In genomic region chr4:168586926-168587325, GRCh38 we compare ENCODE assay signal across 17 cellular contexts.
A peak's percentile ranks its signal among the peaks of the same experiment; 100 is the strongest.
DNase-seq lines count a peak whose midpoint lies in the region; ATAC-seq and TF ChIP-seq lines count a peak whose summit lies in the region.
"Had no signal": no experiment of that assay in that cellular context is flagged by ENCODE, and none has a peak within 500 bp of the region (broad histone marks: within the 10 kb centered on the region; RNA-seq: fewer than 3 reads in every experiment).

No MANE protein-coding gene starts in this region.

- no peak for ATAC-seq in gastrocnemius medialis
- no peak for ATAC-seq in HG02798 (IDR thresholded peaks at IDR 0.05; ENCODE audit: poor library complexity, unreplicated experiment)
- ATAC-seq: stimulated activated memory B cell treated with anti-CD40 and anti-IgM and Interleukin-4, amounts not matched to agents 10 μg/mL and 1 μg/mL and 100 μg/mL, for 72 hours; WTC11 had no signal

- intact Hi-C loops in gastrocnemius medialis (cut with DNase I; ENCODE audit: low total_unique reads) (loop anchor here (5.0 kb wide), 1 partner anchor 245 kb away; no protein-coding TSS in a partner anchor), head of caudate nucleus (cut with DNase I) (no loop called here)

- H3K79me2 ChIP-seq in ACC112 (ENCODE audit: control insufficient read depth, insufficient read depth, low read length, unreplicated experiment) (no peaks in the 10 kb centered on the region), fibroblast of lung (ENCODE audit: control insufficient read depth, insufficient read depth, low read length) (no peaks in the 10 kb centered on the region)

- H3K4me3 ChIP-seq in ACC112 (ENCODE audit: low read depth, low read length) (peak overlapping the region; percentile 40), fibroblast of lung (replicated peaks in 1 of 4; ENCODE audit: control extremely low read depth in 1 of 4, insufficient read depth in 1 of 4, low read depth in 3 of 4, low read length in 4 of 4) (peak overlapping the region in 1 of 4 experiments; percentile 17), gastrocnemius medialis (no peak overlapping the region)
- H3K4me3 ChIP-seq: mucosa of descending colon, Peyer's patch had no signal

- no peak for TF ChIP-seq POLR2A in gastrocnemius medialis (IDR thresholded peaks at IDR 0.05)

- peak overlapping the region; percentile 57 for H2AFZ ChIP-seq in ACC112 (ENCODE audit: low read length, unreplicated experiment)
- H2AFZ ChIP-seq in fibroblast of lung (ENCODE audit: low read length), result no peak overlapping the region

- H4K20me1 ChIP-seq in fibroblast of lung (ENCODE audit: control insufficient read depth, extremely low read depth, insufficient read depth, low read length), result no peaks in the 10 kb centered on the region

- in situ Hi-C loops in gastrocnemius medialis (cut with MboI; ENCODE audit: low sequenced_read_pairs in 4 of 4), result loop anchor here (5.0 to 25.0 kb wide), 4 partner anchors 118 to 335 kb away; no protein-coding TSS in a partner anchor

- peaks cover 62% of the 10 kb centered on the region for H3K4me1 ChIP-seq in ACC112 (ENCODE audit: control insufficient read depth, insufficient read depth, low read length, unreplicated experiment)
- peaks cover 27% of the 10 kb centered on the region for H3K4me1 ChIP-seq in fibroblast of lung (ENCODE audit: control insufficient read depth, extremely low read depth, insufficient read depth, low read length)
- peaks cover 20 to 21% of the 10 kb centered on the region in 2 donors for H3K4me1 ChIP-seq in gastrocnemius medialis
- H3K4me1 ChIP-seq: Peyer's patch had no signal

- no peak overlapping the region for H3K9ac ChIP-seq in fibroblast of lung (ENCODE audit: insufficient read depth, low read length)

- peak; percentile 19 for DNase-seq in RPMI7951 (ENCODE audit: low read depth)
- DNase-seq in fibroblast of lung (ENCODE audit: low read depth in 2 of 2), result no peak
- no peak for DNase-seq in gastrocnemius medialis
- no peak for DNase-seq in kidney glomerular epithelial cell (lab: John Stamatoyannopoulos, UW)
- no peak for DNase-seq in COR-L47 (lab: John Stamatoyannopoulos, UW)
- DNase-seq in head of caudate nucleus, result no peak
- DNase-seq: anterior cingulate cortex, mucosa of descending colon, NCI-H1048, NCI-H2107, NCI-H748 treated with DMSO at 0.1 percent for 48 hours, Peyer's patch, T-helper 1 cell had no signal

- H3K4me2 ChIP-seq in fibroblast of lung (ENCODE audit: extremely low read depth, insufficient read depth, low read length), result peak overlapping the region; percentile 70

- no peaks in the 10 kb centered on the region for H3K9me3 ChIP-seq in fibroblast of lung (ENCODE audit: control insufficient read depth, insufficient read depth, low read depth, low read length)
- no peaks in the 10 kb centered on the region for H3K9me3 ChIP-seq in gastrocnemius medialis
- H3K9me3 ChIP-seq: mucosa of descending colon, Peyer's patch had no signal

- no peaks in the 10 kb centered on the region for H3K27me3 ChIP-seq in ACC112 (ENCODE audit: insufficient read depth, low read length)
- H3K27me3 ChIP-seq in fibroblast of lung (ENCODE audit: control insufficient read depth, insufficient read depth, low read length), result no peaks in the 10 kb centered on the region
- no peaks in the 10 kb centered on the region for H3K27me3 ChIP-seq in gastrocnemius medialis
- H3K27me3 ChIP-seq: Peyer's patch had no signal

- peak overlapping the region; percentile 88 for H3K27ac ChIP-seq in ACC112 (ENCODE audit: low read depth, low read length)
- H3K27ac ChIP-seq in fibroblast of lung (ENCODE audit: insufficient read depth, low read length), result no peak overlapping the region
- peak overlapping the region in 3 of 4 donors; percentile 22 to 42 (median 40) for H3K27ac ChIP-seq in gastrocnemius medialis
- H3K27ac ChIP-seq: Peyer's patch had no signal

- TF ChIP-seq CTCF in fibroblast of lung (conservative IDR thresholded peaks at IDR 0.05 in 1 of 2, IDR thresholded peaks at IDR 0.05 in 1 of 2; ENCODE audit: low read depth in 1 of 2, low read length in 2 of 2) (no peak), gastrocnemius medialis (IDR thresholded peaks at IDR 0.05 in 4 of 5, conservative IDR thresholded peaks at IDR 0.05 in 1 of 5) (no peak)

- H3K36me3 ChIP-seq in ACC112 (ENCODE audit: insufficient read depth, low read length) (no peaks in the 10 kb centered on the region), fibroblast of lung (ENCODE audit: control insufficient read depth, insufficient read depth, low read length) (no peaks in the 10 kb centered on the region), gastrocnemius medialis (no peaks in the 10 kb centered on the region)
- H3K36me3 ChIP-seq: Peyer's patch had no signal
